20 cellular contexts compared by ENCODE assay signal in genomic region chr22:33553493-33553892, GRCh38.
"Had no signal": no experiment of that assay in that cellular context is flagged by ENCODE, and none has a peak within 500 bp of the region (broad histone marks: within the 10 kb centered on the region; RNA-seq: fewer than 3 reads in every experiment).

No MANE protein-coding gene starts in this region.

- H3K9ac ChIP-seq: parathyroid adenoma had no signal

- H3K27me3 Mint-ChIP-seq: memory B cell; progenitor cell of endocrine pancreas; stimulated activated naive CD8-positive, alpha-beta T cell treated with anti-CD3 and anti-CD28 coated beads, Interleukin-15, amount 100 ng/mL, for 72 hours had no signal

- H3K27ac ChIP-seq: parathyroid adenoma, right lobe of liver, suprapubic skin, vagina had no signal

- H3K4me1 ChIP-seq: parathyroid adenoma, suprapubic skin, vagina had no signal

- H3K4me3 Mint-ChIP-seq: memory B cell; mesothelial cell of epicardium; naive thymus-derived CD8-positive, alpha-beta T cell; neural crest cell; stimulated activated naive CD8-positive, alpha-beta T cell treated with anti-CD3 and anti-CD28 coated beads, Interleukin-15, amount 100 ng/mL, for 72 hours had no signal

- ATAC-seq: left lobe of liver; mucosa of descending colon; naive thymus-derived CD8-positive, alpha-beta T cell; right lobe of liver; stimulated activated naive CD8-positive, alpha-beta T cell treated with anti-CD3 and anti-CD28 coated beads, Interleukin-15, amount 100 ng/mL, for 72 hours had no signal

- H3K9me3 Mint-ChIP-seq: memory B cell, neural crest cell had no signal

- H3K36me3 ChIP-seq: right lobe of liver, suprapubic skin, vagina had no signal

- H3K4me1 Mint-ChIP-seq: mesothelial cell of epicardium; stimulated activated naive CD8-positive, alpha-beta T cell treated with anti-CD3 and anti-CD28 coated beads, Interleukin-15, amount 100 ng/mL, for 72 hours had no signal

- H3K4me3 ChIP-seq: lung, mucosa of descending colon, right lobe of liver, suprapubic skin, vagina had no signal

- H3K79me2 ChIP-seq: parathyroid adenoma had no signal

- H3K9me3 ChIP-seq: mucosa of descending colon, right lobe of liver, suprapubic skin, vagina had no signal

- DNase-seq: cortex of kidney; kidney; mucosa of descending colon; naive thymus-derived CD8-positive, alpha-beta T cell; right lobe of liver; small intestine; stimulated activated CD4-positive, alpha-beta T cell treated with anti-CD3 and anti-CD28 coated beads, Interleukin-15, amount 100 ng/mL, for 24 hours; stimulated activated CD4-positive, alpha-beta T cell treated with anti-CD3 and anti-CD28 coated beads, Interleukin-2, amount 100 ng/mL, for 48 hours; stimulated activated naive CD4-positive, alpha-beta T cell; stimulated activated naive CD8-positive, alpha-beta T cell treated with anti-CD3 and anti-CD28 coated beads, Interleukin-15, amount 100 ng/mL, for 72 hours; trophoblast cell had no signal

- H3K27ac Mint-ChIP-seq: memory B cell; mesothelial cell of epicardium; naive thymus-derived CD8-positive, alpha-beta T cell; progenitor cell of endocrine pancreas had no signal

- H2AFZ ChIP-seq: parathyroid adenoma had no signal

- H3K27me3 ChIP-seq: right lobe of liver, suprapubic skin, vagina had no signal
